In the genomic region with DNA sequence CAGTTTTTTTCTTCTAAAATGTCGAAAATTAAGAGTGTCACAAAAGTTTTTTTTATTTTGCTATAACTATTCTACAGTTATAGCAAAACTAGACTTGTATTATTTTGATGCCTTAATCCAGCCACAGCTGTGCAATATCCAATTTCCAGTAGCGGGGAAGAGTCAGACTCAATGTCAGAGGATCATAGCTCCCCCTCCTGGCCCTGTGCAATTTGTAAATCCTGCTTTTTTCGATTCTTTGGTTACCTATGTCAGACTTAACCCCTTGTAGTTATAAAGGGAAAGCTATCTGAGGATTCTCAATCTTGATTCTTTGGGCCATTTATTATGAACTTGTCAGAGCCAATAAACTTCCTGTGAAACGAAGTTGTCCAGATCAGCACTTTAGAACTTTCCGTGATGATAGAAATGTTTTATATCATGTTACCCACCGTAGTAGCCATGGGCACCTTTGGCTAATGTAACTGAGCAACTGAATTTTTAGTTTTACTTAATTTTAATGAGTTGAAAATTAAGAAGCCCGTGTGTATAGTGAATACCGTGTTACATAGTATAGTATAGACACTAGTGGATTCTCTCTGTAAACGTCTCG, we compare ENCODE assay signal across 1 cellular context.
TF ChIP-seq lines count a peak whose summit lies in the region.

No MANE protein-coding gene starts in this region.

TF ChIP-seq in SK-N-SH treated with all-trans-retinoic acid at 6 μM for 48 hours, 23 proteins besides CTCF, POLR2A, EP300 and RAD21 (continued from another document):
- TF ChIP-seq, protein P1, sequence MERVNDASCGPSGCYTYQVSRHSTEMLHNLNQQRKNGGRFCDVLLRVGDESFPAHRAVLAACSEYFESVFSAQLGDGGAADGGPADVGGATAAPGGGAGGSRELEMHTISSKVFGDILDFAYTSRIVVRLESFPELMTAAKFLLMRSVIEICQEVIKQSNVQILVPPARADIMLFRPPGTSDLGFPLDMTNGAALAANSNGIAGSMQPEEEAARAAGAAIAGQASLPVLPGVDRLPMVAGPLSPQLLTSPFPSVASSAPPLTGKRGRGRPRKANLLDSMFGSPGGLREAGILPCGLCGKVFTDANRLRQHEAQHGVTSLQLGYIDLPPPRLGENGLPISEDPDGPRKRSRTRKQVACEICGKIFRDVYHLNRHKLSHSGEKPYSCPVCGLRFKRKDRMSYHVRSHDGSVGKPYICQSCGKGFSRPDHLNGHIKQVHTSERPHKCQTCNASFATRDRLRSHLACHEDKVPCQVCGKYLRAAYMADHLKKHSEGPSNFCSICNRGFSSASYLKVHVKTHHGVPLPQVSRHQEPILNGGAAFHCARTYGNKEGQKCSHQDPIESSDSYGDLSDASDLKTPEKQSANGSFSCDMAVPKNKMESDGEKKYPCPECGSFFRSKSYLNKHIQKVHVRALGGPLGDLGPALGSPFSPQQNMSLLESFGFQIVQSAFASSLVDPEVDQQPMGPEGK (CRISPR knock-in tag; IDR thresholded peaks at IDR 0.05; ENCODE audit: borderline replicate concordance) = no peak
- TF ChIP-seq, protein P2, sequence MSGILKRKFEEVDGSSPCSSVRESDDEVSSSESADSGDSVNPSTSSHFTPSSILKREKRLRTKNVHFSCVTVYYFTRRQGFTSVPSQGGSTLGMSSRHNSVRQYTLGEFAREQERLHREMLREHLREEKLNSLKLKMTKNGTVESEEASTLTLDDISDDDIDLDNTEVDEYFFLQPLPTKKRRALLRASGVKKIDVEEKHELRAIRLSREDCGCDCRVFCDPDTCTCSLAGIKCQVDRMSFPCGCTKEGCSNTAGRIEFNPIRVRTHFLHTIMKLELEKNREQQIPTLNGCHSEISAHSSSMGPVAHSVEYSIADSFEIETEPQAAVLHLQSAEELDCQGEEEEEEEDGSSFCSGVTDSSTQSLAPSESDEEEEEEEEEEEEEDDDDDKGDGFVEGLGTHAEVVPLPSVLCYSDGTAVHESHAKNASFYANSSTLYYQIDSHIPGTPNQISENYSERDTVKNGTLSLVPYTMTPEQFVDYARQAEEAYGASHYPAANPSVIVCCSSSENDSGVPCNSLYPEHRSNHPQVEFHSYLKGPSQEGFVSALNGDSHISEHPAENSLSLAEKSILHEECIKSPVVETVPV (CRISPR knock-in tag; IDR thresholded peaks at IDR 0.05) = no peak
- TF ChIP-seq ESRRG (CRISPR knock-in tag; IDR thresholded peaks at IDR 0.05) (no peak), ARNTL (CRISPR knock-in tag; IDR thresholded peaks at IDR 0.05; ENCODE audit: borderline replicate concordance, low read depth) (no peak), ZFP30 (CRISPR knock-in tag; IDR thresholded peaks at IDR 0.05) (no peak)
